1 cellular context compared by ENCODE assay signal in the genomic region with DNA sequence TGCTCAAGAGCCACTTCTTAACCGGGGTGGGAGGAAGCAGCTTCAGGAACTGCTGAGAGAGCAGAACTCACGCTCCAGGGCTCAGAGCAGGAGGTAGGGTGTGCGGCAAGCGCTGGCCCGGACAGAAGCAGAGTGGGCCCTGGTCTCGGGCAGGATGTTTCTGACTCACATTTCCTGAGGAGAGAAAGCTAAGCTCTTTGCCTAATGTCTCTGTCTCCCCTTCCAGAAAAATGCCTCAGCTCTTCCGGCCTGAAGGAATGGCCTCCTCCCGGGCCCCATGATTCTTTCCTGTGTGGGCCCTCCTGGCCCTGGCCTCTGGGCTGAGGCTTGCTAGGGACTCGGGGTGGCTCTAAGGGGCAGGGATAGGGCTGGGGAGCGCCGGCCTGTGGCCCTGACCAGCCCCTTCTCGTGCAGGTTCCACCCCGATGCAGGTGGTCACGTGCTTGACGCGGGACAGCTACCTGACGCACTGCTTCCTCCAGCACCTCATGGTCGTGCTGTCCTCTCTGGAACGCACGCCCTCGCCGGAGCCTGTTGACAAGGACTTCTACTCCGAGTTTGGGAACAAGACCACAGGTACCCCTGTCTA.
TF ChIP-seq lines count a peak whose summit lies in the region.

No MANE protein-coding gene starts in this region.

TF ChIP-seq in IMR-90, 13 proteins besides CTCF, POLR2A, EP300 and RAD21:
- no peak for TF ChIP-seq BHLHE40 (IDR thresholded peaks at IDR 0.05; ENCODE audit: low read depth, low read length)
- no peak for TF ChIP-seq MAFK (IDR thresholded peaks at IDR 0.05; ENCODE audit: low read depth, low read length)
- no peak for TF ChIP-seq MAZ (IDR thresholded peaks at IDR 0.05; ENCODE audit: borderline replicate concordance, low read depth, low read length)
- TF ChIP-seq, protein P1, sequence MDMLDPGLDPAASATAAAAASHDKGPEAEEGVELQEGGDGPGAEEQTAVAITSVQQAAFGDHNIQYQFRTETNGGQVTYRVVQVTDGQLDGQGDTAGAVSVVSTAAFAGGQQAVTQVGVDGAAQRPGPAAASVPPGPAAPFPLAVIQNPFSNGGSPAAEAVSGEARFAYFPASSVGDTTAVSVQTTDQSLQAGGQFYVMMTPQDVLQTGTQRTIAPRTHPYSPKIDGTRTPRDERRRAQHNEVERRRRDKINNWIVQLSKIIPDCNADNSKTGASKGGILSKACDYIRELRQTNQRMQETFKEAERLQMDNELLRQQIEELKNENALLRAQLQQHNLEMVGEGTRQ (IDR thresholded peaks at IDR 0.05; ENCODE audit: low read depth, low read length) = no peak
- TF ChIP-seq FOS (IDR thresholded peaks at IDR 0.05; ENCODE audit: low read depth, low read length) = no peak
TF ChIP-seq in IMR-90: peak in this region for 0.
